Comparison of ENCODE assay signal across 16 cellular contexts in genomic region chr5:31867219-31867618, GRCh38.
DNase-seq lines count a peak whose midpoint lies in the region; ATAC-seq and TF ChIP-seq lines count a peak whose summit lies in the region.
"Had no signal": no experiment of that assay in that cellular context is flagged by ENCODE, and none has a peak within 500 bp of the region (broad histone marks: within the 10 kb centered on the region; RNA-seq: fewer than 3 reads in every experiment).

No MANE protein-coding gene starts in this region.

- H3K4me3 Mint-ChIP-seq in activated naive CD8-positive, alpha-beta T cell = peak overlapping the region; percentile 6
- H3K4me3 Mint-ChIP-seq in activated naive CD8-positive, alpha-beta T cell treated with anti-CD3 and anti-CD28 coated beads, Interleukin-2, amount 50 U/mL, for 24 hours = no peak overlapping the region
- no peak overlapping the region for H3K4me3 Mint-ChIP-seq in activated naive CD8-positive, alpha-beta T cell treated with anti-CD3 and anti-CD28 coated beads, Interleukin-2, amount 10 ng/mL, durations not matched to agents 7 days and 5 days
- no peak overlapping the region for H3K4me3 Mint-ChIP-seq in nephron progenitor cell
- H3K4me3 Mint-ChIP-seq: HFFc6 had no signal

- peak overlapping the region; percentile 21 for H3K4me3 ChIP-seq in Loucy (ENCODE audit: low read length, poor library complexity, severe bottlenecking)
- H3K4me3 ChIP-seq: BLaER1 treated with 17β-estradiol and CSF1 and Interleukin-3, amounts not matched to agents 10 nM and 100 nM had no signal

- no peaks in the 10 kb centered on the region for H3K36me3 Mint-ChIP-seq in activated naive CD8-positive, alpha-beta T cell
- H3K36me3 Mint-ChIP-seq in activated naive CD8-positive, alpha-beta T cell treated with anti-CD3 and anti-CD28 coated beads, Interleukin-2, amount 50 U/mL, for 24 hours (ENCODE audit: low read depth) = no peaks in the 10 kb centered on the region
- H3K36me3 Mint-ChIP-seq in activated naive CD8-positive, alpha-beta T cell treated with anti-CD3 and anti-CD28 coated beads, Interleukin-2, amount 10 ng/mL, durations not matched to agents 7 days and 5 days = no peaks in the 10 kb centered on the region
- H3K36me3 Mint-ChIP-seq in nephron progenitor cell (ENCODE audit: low read depth) = no peaks in the 10 kb centered on the region

- no peak for DNase-seq in activated naive CD8-positive, alpha-beta T cell treated with anti-CD3 and anti-CD28 coated beads, Interleukin-2, amount 50 U/mL, for 24 hours
- DNase-seq in activated naive CD8-positive, alpha-beta T cell treated with anti-CD3 and anti-CD28 coated beads, Interleukin-2, amount 10 ng/mL, durations not matched to agents 7 days and 5 days = no peak
- DNase-seq in nephron progenitor cell = no peak
- DNase-seq: DMS79, HFFc6, NCI-H1417 treated with DMSO at 0.1 percent for 48 hours, NCI-H187 treated with DMSO at 0.1 percent for 48 hours, NCI-H2227 treated with DMSO at 0.1 percent for 48 hours, NCI-H510A treated with DMSO at 0.1 percent for 48 hours, SHP77 treated with DMSO at 0.1 percent for 48 hours had no signal

- 0 out of 2 replicates have a peak, but pooled peaks cover 2% of the 10 kb centered on the region for H3F3A ChIP-seq in Loucy (ENCODE audit: low read depth)

- no peaks in the 10 kb centered on the region for H3K27me3 ChIP-seq in Loucy (ENCODE audit: insufficient read depth, low read length, poor library complexity, severe bottlenecking)
- H3K27me3 ChIP-seq: BLaER1 treated with 17β-estradiol and CSF1 and Interleukin-3, amounts not matched to agents 10 nM and 100 nM had no signal

- H3K27ac Mint-ChIP-seq in activated naive CD8-positive, alpha-beta T cell = no peak overlapping the region
- no peak overlapping the region for H3K27ac Mint-ChIP-seq in activated naive CD8-positive, alpha-beta T cell treated with anti-CD3 and anti-CD28 coated beads, Interleukin-2, amount 50 U/mL, for 24 hours
- no peak overlapping the region for H3K27ac Mint-ChIP-seq in activated naive CD8-positive, alpha-beta T cell treated with anti-CD3 and anti-CD28 coated beads, Interleukin-2, amount 10 ng/mL, durations not matched to agents 7 days and 5 days
- H3K27ac Mint-ChIP-seq in nephron progenitor cell = peak overlapping the region; percentile 48
- H3K27ac Mint-ChIP-seq: HFFc6 had no signal

- peaks cover 2% of the 10 kb centered on the region for H3K27me3 Mint-ChIP-seq in activated naive CD8-positive, alpha-beta T cell
- peaks cover 9% of the 10 kb centered on the region for H3K27me3 Mint-ChIP-seq in activated naive CD8-positive, alpha-beta T cell treated with anti-CD3 and anti-CD28 coated beads, Interleukin-2, amount 50 U/mL, for 24 hours
- peaks cover 13% of the 10 kb centered on the region for H3K27me3 Mint-ChIP-seq in activated naive CD8-positive, alpha-beta T cell treated with anti-CD3 and anti-CD28 coated beads, Interleukin-2, amount 10 ng/mL, durations not matched to agents 7 days and 5 days
- peaks cover 26% of the 10 kb centered on the region for H3K27me3 Mint-ChIP-seq in nephron progenitor cell (ENCODE audit: low read depth, poor library complexity)

- peaks cover 39% of the 10 kb centered on the region for H3K4me1 ChIP-seq in Loucy (ENCODE audit: insufficient read depth, low read length, poor library complexity, severe bottlenecking)

- H3K4me1 Mint-ChIP-seq in activated naive CD8-positive, alpha-beta T cell (ENCODE audit: low read depth) = peaks cover 46% of the 10 kb centered on the region
- H3K4me1 Mint-ChIP-seq in activated naive CD8-positive, alpha-beta T cell treated with anti-CD3 and anti-CD28 coated beads, Interleukin-2, amount 50 U/mL, for 24 hours = peaks cover 13% of the 10 kb centered on the region
- H3K4me1 Mint-ChIP-seq in activated naive CD8-positive, alpha-beta T cell treated with anti-CD3 and anti-CD28 coated beads, Interleukin-2, amount 10 ng/mL, durations not matched to agents 7 days and 5 days = peaks cover 13% of the 10 kb centered on the region
- H3K4me1 Mint-ChIP-seq in nephron progenitor cell = peaks cover 8% of the 10 kb centered on the region

- H3K36me3 ChIP-seq in Loucy (ENCODE audit: insufficient read depth, low read length) = no peaks in the 10 kb centered on the region
- H3K36me3 ChIP-seq: BLaER1 treated with 17β-estradiol and CSF1 and Interleukin-3, amounts not matched to agents 10 nM and 100 nM had no signal

- H3K4me2 ChIP-seq in Loucy (ENCODE audit: low read depth, low read length, poor library complexity, severe bottlenecking) = peak overlapping the region; percentile 45
- H3K4me2 ChIP-seq: BLaER1 treated with 17β-estradiol and CSF1 and Interleukin-3, amounts not matched to agents 10 nM and 100 nM; KMS-11 had no signal

- H3K9ac ChIP-seq in Loucy (ENCODE audit: low read depth, low read length, poor library complexity, severe bottlenecking) = no peak overlapping the region
- H3K9ac ChIP-seq: BLaER1 treated with 17β-estradiol and CSF1 and Interleukin-3, amounts not matched to agents 10 nM and 100 nM; KMS-11 had no signal

- POLR2A ChIA-PET in activated naive CD8-positive, alpha-beta T cell treated with anti-CD3 and anti-CD28 coated beads, Interleukin-2, amount 10 ng/mL, durations not matched to agents 7 days and 5 days (lab: Charles Lee) = no interaction called here

- H3K9me3 Mint-ChIP-seq in activated naive CD8-positive, alpha-beta T cell (ENCODE audit: low read depth) = no peaks in the 10 kb centered on the region
- H3K9me3 Mint-ChIP-seq in activated naive CD8-positive, alpha-beta T cell treated with anti-CD3 and anti-CD28 coated beads, Interleukin-2, amount 50 U/mL, for 24 hours = no peaks in the 10 kb centered on the region
- no peaks in the 10 kb centered on the region for H3K9me3 Mint-ChIP-seq in activated naive CD8-positive, alpha-beta T cell treated with anti-CD3 and anti-CD28 coated beads, Interleukin-2, amount 10 ng/mL, durations not matched to agents 7 days and 5 days
- H3K9me3 Mint-ChIP-seq in nephron progenitor cell = no peaks in the 10 kb centered on the region
- H3K9me3 Mint-ChIP-seq: HFFc6 had no signal

- no peaks in the 10 kb centered on the region for H3K79me2 ChIP-seq in Loucy (ENCODE audit: insufficient read depth, low read length)

- H3K9me2 ChIP-seq in Loucy (replicated peaks; ENCODE audit: low read depth, low read length) = no peaks in the 10 kb centered on the region

- TF ChIP-seq CTCF in Loucy (conservative IDR thresholded peaks at IDR 0.05; ENCODE audit: low read length) = no peak
- TF ChIP-seq CTCF in nephron progenitor cell (IDR thresholded peaks at IDR 0.05) = no peak

- H3K9me3 ChIP-seq in Loucy (ENCODE audit: insufficient read depth, low read depth, low read length) = no peaks in the 10 kb centered on the region
- H3K9me3 ChIP-seq: BLaER1 treated with 17β-estradiol and CSF1 and Interleukin-3, amounts not matched to agents 10 nM and 100 nM had no signal

- H4K20me1 ChIP-seq in Loucy (ENCODE audit: insufficient read depth, low read length, poor library complexity, severe bottlenecking) = no peaks in the 10 kb centered on the region
- H4K20me1 ChIP-seq: BLaER1 treated with 17β-estradiol and CSF1 and Interleukin-3, amounts not matched to agents 10 nM and 100 nM had no signal

- ATAC-seq in activated naive CD8-positive, alpha-beta T cell treated with anti-CD3 and anti-CD28 coated beads, Interleukin-2, amount 50 U/mL, for 24 hours = no peak
- ATAC-seq in activated naive CD8-positive, alpha-beta T cell treated with anti-CD3 and anti-CD28 coated beads, Interleukin-2, amount 10 ng/mL, durations not matched to agents 7 days and 5 days (ENCODE audit: low read depth) = peak; percentile 67
- ATAC-seq in HG03565 (IDR thresholded peaks at IDR 0.05; ENCODE audit: unreplicated experiment) (no peak), GM18907 (IDR thresholded peaks at IDR 0.05; ENCODE audit: unreplicated experiment) (no peak)

- no peak overlapping the region for H2AFZ ChIP-seq in Loucy (ENCODE audit: low read length)
